Comparison of ENCODE assay signal across 10 cellular contexts in genomic region chr16:4695473-4696171, GRCh38. TPM values are rescaled to one million over a fixed set of nuclear protein-coding genes. Genes with fewer than 3 reads are reported as not detected.
DNase-seq lines count a peak whose midpoint lies in the region; ATAC-seq and TF ChIP-seq lines count a peak whose summit lies in the region.
"Had no signal": no experiment of that assay in that cellular context is flagged by ENCODE, and none has a peak within 500 bp of the region (broad histone marks: within the 10 kb centered on the region; RNA-seq: fewer than 3 reads in every experiment).

No MANE protein-coding gene starts in this region.

- H3K4me1 ChIP-seq in mammary epithelial cell (ENCODE audit: insufficient read depth, low read length) (peaks cover 19% of the 10 kb centered on the region), esophagus muscularis mucosa (peaks cover 32 to 48% (median 42%) of the 10 kb centered on the region in 4 donors), stomach smooth muscle (ENCODE audit: control insufficient read depth, insufficient read depth, low read length) (peaks cover 26% of the 10 kb centered on the region)

- H3K4me3 ChIP-seq in mammary epithelial cell (replicated peaks in 1 of 3; ENCODE audit: insufficient read depth in 1 of 3, low read depth in 2 of 3, low read length in 3 of 3) (no peak overlapping the region), esophagus muscularis mucosa (no peak overlapping the region), stomach smooth muscle (ENCODE audit: low read length in 2 of 2) (no peak overlapping the region)

- peaks cover 24% of the 10 kb centered on the region for H3K79me2 ChIP-seq in mammary epithelial cell (ENCODE audit: insufficient read depth, low read length)

- in situ Hi-C loops in mammary epithelial cell (cut with MboI; ENCODE audit: low sequenced_read_pairs in 2 of 2), result no loop called here
- in situ Hi-C loops in GM13977 (cut with MboI; ENCODE audit: low pct_unique_long_range_greater_than_20kb, low sequenced_read_pairs, unreplicated experiment), result no loop called here

- dilution Hi-C loops in mammary epithelial cell (cut with HindIII; ENCODE audit: low sequenced_read_pairs), result no loop called here

- peaks cover 5% of the 10 kb centered on the region for H3K4me1 Mint-ChIP-seq in MCF 10A (ENCODE audit: insufficient read depth, unreplicated experiment)
- peaks cover 8% of the 10 kb centered on the region for H3K4me1 Mint-ChIP-seq in T-helper 17 cell

- no peak for TF ChIP-seq CTCF in MCF 10A (IDR thresholded peaks at IDR 0.05; ENCODE audit: unreplicated experiment)
- no peak for TF ChIP-seq CTCF in mammary epithelial cell (conservative IDR thresholded peaks at IDR 0.05 in 1 of 2, IDR thresholded peaks at IDR 0.05 in 1 of 2; ENCODE audit: extremely low read depth in 1 of 2, insufficient read depth in 1 of 2, low read depth in 1 of 2, low read length in 2 of 2)
- TF ChIP-seq CTCF in esophagus muscularis mucosa (IDR thresholded peaks at IDR 0.05), result no peak
- TF ChIP-seq CTCF in GM13977 (IDR thresholded peaks at IDR 0.05; ENCODE audit: extremely low read depth, insufficient read depth, missing control alignments), result no peak

- CTCF ChIA-PET in MCF 10A (lab: Yijun Ruan, JAX) (interaction anchor here (0.6 to 1.4 kb wide), 4 partner anchors 25 to 261 kb away, joined by 3 to 6 read pairs (median 4); partner anchors contain the start of genes MGRN1 and UBALD1), mammary epithelial cell (lab: Charles Lee; ENCODE audit: low non-redundant PET) (no interaction called here)

- TF ChIP-seq EP300 in esophagus muscularis mucosa (IDR thresholded peaks at IDR 0.05), result no peak

- ATAC-seq in T-helper 17 cell (no peak), GM19023 (IDR thresholded peaks at IDR 0.05; ENCODE audit: unreplicated experiment) (no peak)

- H3K36me3 ChIP-seq in mammary epithelial cell (ENCODE audit: insufficient read depth, low read length), result peaks cover 16% of the 10 kb centered on the region
- H3K36me3 ChIP-seq in esophagus muscularis mucosa, result peaks cover 32 to 56% (median 55%) of the 10 kb centered on the region in 4 donors
- peaks cover 23 to 32% of the 10 kb centered on the region in 2 donors for H3K36me3 ChIP-seq in stomach smooth muscle (ENCODE audit: control insufficient read depth in 2 of 2, insufficient read depth in 2 of 2, low read length in 2 of 2)

- DNase-seq in MCF 10A (ENCODE audit: unreplicated experiment), result no peak
- no peak for DNase-seq in mammary epithelial cell
- DNase-seq in T-helper 17 cell, result no peak
- no peak for DNase-seq in esophagus muscularis mucosa (ENCODE audit: extremely low spot score)
- no peak for DNase-seq in GM13977 (ENCODE audit: low spot score)
- DNase-seq in SW 1271 (lab: John Stamatoyannopoulos, UW), result no peak
- DNase-seq: NCI-H526 had no signal

- POLR2A ChIA-PET in MCF 10A (lab: Yijun Ruan, JAX), result interaction anchor here (0.8 to 3.3 kb wide), 6 partner anchors 8 to 39 kb away, joined by 3 to 30 read pairs (median 5); partner anchors contain the start of genes ANKS3 and DNAAF8

- no peaks in the 10 kb centered on the region for H4K20me1 ChIP-seq in mammary epithelial cell (ENCODE audit: insufficient read depth, low read length)

- no peak overlapping the region for H3K9ac ChIP-seq in mammary epithelial cell (ENCODE audit: insufficient read depth, low read length)
- H3K9ac ChIP-seq in stomach smooth muscle (ENCODE audit: low read length in 2 of 2), result no peak overlapping the region

- H3K36me3 Mint-ChIP-seq in MCF 10A (ENCODE audit: insufficient read depth, unreplicated experiment) (peaks cover 66% of the 10 kb centered on the region), T-helper 17 cell (ENCODE audit: low read depth) (no peaks in the 10 kb centered on the region)

- intact Hi-C loops in MCF 10A (cut with micrococcal nuclease) (no loop called here), mammary epithelial cell (cut with micrococcal nuclease) (no loop called here), esophagus muscularis mucosa (cut with DNase I) (no loop called here)

- H3K4me3 Mint-ChIP-seq in MCF 10A (ENCODE audit: unreplicated experiment) (peak overlapping the region; percentile 75), T-helper 17 cell (peak overlapping the region; percentile 88)

- H3K9me3 ChIP-seq in mammary epithelial cell (replicated peaks; ENCODE audit: insufficient read depth, low read length), result no peaks in the 10 kb centered on the region
- no peaks in the 10 kb centered on the region for H3K9me3 ChIP-seq in T-helper 17 cell (ENCODE audit: control insufficient read depth, low read length, poor library complexity, severe bottlenecking)
- H3K9me3 ChIP-seq in esophagus muscularis mucosa, result no peaks in the 10 kb centered on the region
- H3K9me3 ChIP-seq in stomach smooth muscle (ENCODE audit: control insufficient read depth in 2 of 2, low read length in 2 of 2), result no peaks in the 10 kb centered on the region

- H3K27ac ChIP-seq in mammary epithelial cell (ENCODE audit: insufficient read depth, low read depth, low read length), result no peak overlapping the region
- H3K27ac ChIP-seq in esophagus muscularis mucosa (replicated peaks in 1 of 4), result peak overlapping the region; percentile 84 to 94 (median 91)
- peak overlapping the region; percentile 11 for H3K27ac ChIP-seq in stomach smooth muscle (ENCODE audit: low read length)

- WGBS in mammary epithelial cell (ENCODE audit: low coverage, missing lambda C conversion rate), result 48% methylated on average over 11 of the region's 12 CpGs
- 52% methylated on average over 11 of the region's 12 CpGs for WGBS in esophagus muscularis mucosa

- H3K27me3 Mint-ChIP-seq in MCF 10A (ENCODE audit: insufficient read depth, unreplicated experiment) (no peaks in the 10 kb centered on the region), T-helper 17 cell (no peaks in the 10 kb centered on the region)

- H3K27me3 ChIP-seq in mammary epithelial cell (ENCODE audit: insufficient read depth, low read length) (no peaks in the 10 kb centered on the region), esophagus muscularis mucosa (no peaks in the 10 kb centered on the region), stomach smooth muscle (ENCODE audit: control insufficient read depth in 1 of 2, insufficient read depth in 2 of 2, low read length in 2 of 2) (no peaks in the 10 kb centered on the region)

- no peak for TF ChIP-seq POLR2A in esophagus muscularis mucosa (IDR thresholded peaks at IDR 0.05; ENCODE audit: low read depth)

- no peaks in the 10 kb centered on the region for H3K9me3 Mint-ChIP-seq in MCF 10A (ENCODE audit: unreplicated experiment)

- H3K27ac Mint-ChIP-seq in MCF 10A (ENCODE audit: low read depth, unreplicated experiment) (peak overlapping the region; percentile 66), T-helper 17 cell (peak overlapping the region; percentile 34)

- H3K4me2 ChIP-seq in mammary epithelial cell (ENCODE audit: insufficient read depth, low read depth, low read length), result no peak overlapping the region

- BruUV-seq in MCF 10A (replicated peaks; lab: Mats Ljungman, UMichigan) (no TSS peak), mammary epithelial cell (replicated peaks; lab: Mats Ljungman, UMichigan) (no TSS peak)

- H2AFZ ChIP-seq in mammary epithelial cell (ENCODE audit: low read depth, low read length), result no peak overlapping the region

RNA-seq across cellular contexts. Expression of gene NUDT16L1, which starts 2.3 kb away (rescaled TPM):
- total RNA-seq in MCF 10A (2022), result 18.3 and 21.8 TPM in 2 replicates
- total RNA-seq in mammary epithelial cell, result 10 to 100 TPM; 13.5 to 26.2 TPM
- polyA plus RNA-seq in mammary epithelial cell, result 34.3 TPM
- 15.6 TPM for polyA minus RNA-seq in mammary epithelial cell
- 10 to 100 TPM; 44.7 to 49.6 TPM for total RNA-seq in T-helper 17 cell
- total RNA-seq in esophagus muscularis mucosa, result 10 to 100 TPM; 18.1 to 33.9 (median 24.6) TPM

RNA-seq across cellular contexts. Expression of gene ANKS3, which starts 38.4 kb away (rescaled TPM):
- total RNA-seq in MCF 10A (2022) (29.9 and 35.0 TPM in 2 replicates), mammary epithelial cell (10 to 100 TPM; 14.5 to 24.3 TPM), T-helper 17 cell (10 to 100 TPM; 15.6 to 20.0 TPM), esophagus muscularis mucosa (10 to 100 TPM; 17.0 to 29.0 (median 24.7) TPM)
- 9.4 TPM for polyA plus RNA-seq in mammary epithelial cell
- polyA minus RNA-seq in mammary epithelial cell, result 13.3 TPM

RNA-seq across cellular contexts. Expression of gene DNAAF8, which starts 38.7 kb away (rescaled TPM):
- 0.56 and 1.6 TPM in 2 replicates for total RNA-seq in MCF 10A (2022)
- total RNA-seq in mammary epithelial cell, result under 1 TPM; 0.17 to 0.71 TPM
- 0.51 TPM for polyA plus RNA-seq in mammary epithelial cell
- not detected for polyA minus RNA-seq in mammary epithelial cell
- total RNA-seq in T-helper 17 cell, result not detected
- 1 to 10 TPM in 2 of 4 donors, under 1 TPM in 2; 0.42 to 1.7 (median 0.94) TPM for total RNA-seq in esophagus muscularis mucosa
- total RNA-seq: T-helper 1 cell treated with Interleukin-12 subunit alpha and Interleukin-12 subunit beta and Interleukin-4 antibody, amounts not matched to agents 30 ng/mL and 1 ng/mL, for 36 hours had no signal
